Comparison of ENCODE assay signal across 20 cellular contexts in the genomic region with DNA sequence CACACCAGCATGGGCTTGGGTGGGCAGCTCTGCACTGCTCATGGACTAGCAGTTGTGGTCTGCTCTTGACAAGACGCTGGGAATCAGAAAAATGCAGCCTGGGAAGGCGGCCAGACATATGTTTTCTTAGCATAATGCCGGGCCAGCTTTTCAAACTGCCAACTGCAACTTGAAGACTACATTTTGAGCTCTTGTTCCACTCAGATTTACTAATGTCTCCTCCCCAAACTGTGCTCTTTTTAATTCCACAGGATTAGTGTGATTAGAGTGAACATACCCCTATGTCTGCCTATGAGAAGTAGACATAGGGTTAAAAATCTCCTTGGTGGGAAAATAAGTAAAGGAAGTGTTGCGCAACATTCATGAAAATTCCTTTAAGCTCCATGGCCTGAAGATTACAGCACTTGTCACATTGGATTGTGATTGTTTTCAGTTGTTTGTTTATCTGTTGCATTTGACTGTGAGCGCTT. TPM values are rescaled to one million over a fixed set of nuclear protein-coding genes. Genes with fewer than 3 reads are reported as not detected.
DNase-seq lines count a peak whose midpoint lies in the region; ATAC-seq and TF ChIP-seq lines count a peak whose summit lies in the region.
"Had no signal": no experiment of that assay in that cellular context is flagged by ENCODE, and none has a peak within 500 bp of the region (broad histone marks: within the 10 kb centered on the region; RNA-seq: fewer than 3 reads in every experiment).

No MANE protein-coding gene starts in this region.

- WGBS in aorta, 2 donors: 23 to 25% methylated on average over 5 of the region's 5 CpGs

- H3K4me1 ChIP-seq in aorta (ENCODE audit: control insufficient read depth in 1 of 2, insufficient read depth in 2 of 2, low read length in 2 of 2): no peaks in the 10 kb centered on the region

- intact Hi-C loops in aorta (cut with DNase I): no loop called here

- peaks cover 2% of the 10 kb centered on the region for H3K36me3 Mint-ChIP-seq in chondrocyte (ENCODE audit: low read depth)
- H3K36me3 Mint-ChIP-seq: type B pancreatic cell had no signal

- H3K27me3 Mint-ChIP-seq in chondrocyte (ENCODE audit: low read depth): peaks cover 7% of the 10 kb centered on the region

- H3K9me3 Mint-ChIP-seq in chondrocyte (ENCODE audit: low read depth): no peaks in the 10 kb centered on the region
- H3K9me3 Mint-ChIP-seq: activated T-helper 17 cell treated with anti-CD3 and anti-CD28 coated beads, Interleukin-2, amount 50 U/mL, for 72 hours; type B pancreatic cell had no signal

- H3K36me3 ChIP-seq in MG63 (no peaks in the 10 kb centered on the region), aorta (ENCODE audit: control insufficient read depth in 1 of 2, insufficient read depth in 2 of 2, low read length in 1 of 2) (no peaks in the 10 kb centered on the region)
- H3K36me3 ChIP-seq: right atrium auricular region had no signal

- H3K27ac ChIP-seq in aorta (ENCODE audit: low read depth in 1 of 2, low read length in 2 of 2): no peak overlapping the region
- H3K27ac ChIP-seq: right atrium auricular region had no signal

- no peak overlapping the region for H3K4me3 Mint-ChIP-seq in chondrocyte (ENCODE audit: unreplicated experiment)
- H3K4me3 Mint-ChIP-seq: activated T-helper 17 cell treated with anti-CD3 and anti-CD28 coated beads, Interleukin-2, amount 50 U/mL, for 72 hours; type B pancreatic cell had no signal

- no peak for TF ChIP-seq CTCF in chondrocyte (IDR thresholded peaks at IDR 0.05)

- peaks cover 37% of the 10 kb centered on the region for H3K4me1 Mint-ChIP-seq in chondrocyte (ENCODE audit: low read depth)
- H3K4me1 Mint-ChIP-seq: activated T-helper 17 cell treated with anti-CD3 and anti-CD28 coated beads, Interleukin-2, amount 50 U/mL, for 72 hours had no signal

- H3K4me3 ChIP-seq in MG63 (no peak overlapping the region), aorta (ENCODE audit: low read length in 2 of 2) (no peak overlapping the region)
- H3K4me3 ChIP-seq: right atrium auricular region had no signal

- H3K27me3 ChIP-seq in MG63 (0 out of 2 replicates have a peak, but pooled peaks cover 5% of the 10 kb centered on the region), aorta (ENCODE audit: control insufficient read depth in 1 of 2, insufficient read depth in 2 of 2, low read length in 1 of 2) (no peaks in the 10 kb centered on the region)
- H3K27me3 ChIP-seq: right atrium auricular region had no signal

- no peaks in the 10 kb centered on the region for H3K9me3 ChIP-seq in MG63
- H3K9me3 ChIP-seq in aorta (ENCODE audit: control insufficient read depth, low read length): peaks cover 2% of the 10 kb centered on the region
- H3K9me3 ChIP-seq: SK-N-SH had no signal

- peak overlapping the region; percentile 86 for H3K27ac Mint-ChIP-seq in chondrocyte (ENCODE audit: unreplicated experiment)
- H3K27ac Mint-ChIP-seq: activated T-helper 17 cell treated with anti-CD3 and anti-CD28 coated beads, Interleukin-2, amount 50 U/mL, for 72 hours; type B pancreatic cell had no signal

- peak; percentile 47 for DNase-seq in AG20443 (ENCODE audit: low spot score)
- peak; percentile 70 for DNase-seq in MG63
- no peak for DNase-seq in chondrocyte (ENCODE audit: low spot score)
- peak; percentile 40 for DNase-seq in myocyte (ENCODE audit: low read depth)
- no peak for DNase-seq in AG08396 (ENCODE audit: low spot score)
- no peak for DNase-seq in aorta
- no peak for DNase-seq in activated T-cell treated with anti-CD3 and anti-CD28 coated beads, Interleukin-2, amount 50 U/mL, for 1 hour
- DNase-seq in T-helper 1 cell: no peak
- DNase-seq: activated CD4-positive, alpha-beta T cell treated with anti-CD3 and anti-CD28 coated beads for 1 hour; COR-L47; Kasumi-1; NCI-H1417 treated with DMSO at 0.1 percent for 48 hours; NCI-H2171; SK-N-SH; stimulated activated naive CD4-positive, alpha-beta T cell treated with Interleukin-2 at 50 U/mL for 16 hours; T1000 had no signal

- no peak for ATAC-seq in aorta (ENCODE audit: low FRiP score)
- ATAC-seq: activated T-helper 17 cell treated with anti-CD3 and anti-CD28 coated beads, Interleukin-2, amount 50 U/mL, for 72 hours; Panc1 had no signal

RNA-seq across cellular contexts. Expression of gene FNDC1, which starts 5.3 kb away (rescaled TPM):
- 0.05 TPM in 1 of 2 replicates, not detected in the other for total RNA-seq in MG63 (2014; rRNA removed; shearing (Covaris generic); ENCODE audit: low replicate concordance)
- total RNA-seq in chondrocyte: 10.5 to 13.8 TPM (median 12.8 TPM) in 3 replicates
- 0.16 TPM in 1 of 2 replicates, not detected in the other for total RNA-seq in myocyte
- 4.8 TPM for polyA plus RNA-seq in myocyte (2012)
- 1 to 10 TPM; 1.4 to 2.5 TPM for total RNA-seq in aorta
- polyA plus RNA-seq in aorta: under 1 TPM; 0.38 to 0.82 TPM
- total RNA-seq: activated T-helper 17 cell treated with anti-CD3 and anti-CD28 coated beads, Interleukin-2, amount 50 U/mL, for 72 hours had no signal
- polyA plus RNA-seq: SK-N-SH had no signal

Comparison
In these comparisons a context has a peak if more than half of its experiments do, and no peak if none do; other contexts are left out.
1. DNase-seq: peak in AG20443 (single experiment), MG63 (single experiment) and myocyte (single experiment); none in chondrocyte (single experiment), AG08396 (single experiment), aorta (0 of 2), activated T-cell treated with anti-CD3 and anti-CD28 coated beads, Interleukin-2, amount 50 U/mL, for 1 hour (single experiment) and T-helper 1 cell (0 of 5).